ENCODE assay signal across 19 cellular contexts in the genomic region with DNA sequence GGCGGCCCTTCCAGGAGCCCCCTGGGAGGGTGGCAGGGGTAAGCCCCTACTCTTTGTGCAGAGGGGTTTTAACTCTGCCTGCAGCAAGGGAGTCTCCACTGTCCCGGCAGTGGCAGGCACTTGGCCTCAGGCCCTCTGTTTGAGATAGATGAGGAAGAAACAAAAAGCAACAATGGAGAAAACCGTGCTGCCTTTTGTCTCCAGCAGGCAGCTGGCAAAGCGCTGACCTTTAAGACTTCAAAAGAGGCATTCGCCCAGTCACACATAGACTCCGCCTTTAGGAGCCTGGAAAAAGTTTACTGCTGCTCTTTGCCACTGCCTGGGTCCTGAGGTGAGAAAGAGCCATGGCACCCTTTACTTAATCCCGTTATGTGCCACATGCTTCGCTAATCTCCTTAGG.
DNase-seq lines count a peak whose midpoint lies in the region; ATAC-seq and TF ChIP-seq lines count a peak whose summit lies in the region.
"Had no signal": no experiment of that assay in that cellular context is flagged by ENCODE, and none has a peak within 500 bp of the region (broad histone marks: within the 10 kb centered on the region; RNA-seq: fewer than 3 reads in every experiment).

No MANE protein-coding gene starts in this region.

- H3K4me2 ChIP-seq in GM23338: no peak overlapping the region
- peak overlapping the region; percentile 40 for H3K4me2 ChIP-seq in neural progenitor cell

- H3K36me3 Mint-ChIP-seq in GM23338 (ENCODE audit: low read depth): no peaks in the 10 kb centered on the region
- no peaks in the 10 kb centered on the region for H3K36me3 Mint-ChIP-seq in neural progenitor cell
- H3K36me3 Mint-ChIP-seq: IgD-negative memory B cell had no signal

- H3K4me1 ChIP-seq in GM23338 (ENCODE audit: insufficient read depth): peaks cover under 1% of the 10 kb centered on the region; the same call in 1 of the 2 replicates
- H3K4me1 ChIP-seq in neural progenitor cell: peaks cover 17% of the 10 kb centered on the region

- H3K9me3 ChIP-seq in WERI-Rb-1 (ENCODE audit: severe bottlenecking) (no peaks in the 10 kb centered on the region), neural progenitor cell (ENCODE audit: low read depth) (no peaks in the 10 kb centered on the region)

- no peak overlapping the region for H3K9ac ChIP-seq in neural progenitor cell
- H3K9ac ChIP-seq: GM23248 had no signal

- H4K20me1 ChIP-seq in GM23338 (replicated peaks; ENCODE audit: insufficient read depth) (no peaks in the 10 kb centered on the region), neural progenitor cell (ENCODE audit: low read depth) (no peaks in the 10 kb centered on the region)

- H3K4me1 Mint-ChIP-seq in GM23338 (peaks cover 4% of the 10 kb centered on the region; the same call in 2 of the 3 replicates), neural progenitor cell (peaks cover 17% of the 10 kb centered on the region)
- H3K4me1 Mint-ChIP-seq: IgD-negative memory B cell had no signal

- no peaks in the 10 kb centered on the region for H3K36me3 ChIP-seq in GM23338 (ENCODE audit: insufficient read depth)
- no peaks in the 10 kb centered on the region for H3K36me3 ChIP-seq in WERI-Rb-1
- no peaks in the 10 kb centered on the region for H3K36me3 ChIP-seq in neural progenitor cell

- TF ChIP-seq CTCF in GM23338 (conservative IDR thresholded peaks at IDR 0.05; ENCODE audit: low read depth in 2 of 2) (no peak), WERI-Rb-1 (IDR thresholded peaks at IDR 0.05; ENCODE audit: low read depth, low read length) (no peak), neural progenitor cell (IDR thresholded peaks at IDR 0.05) (no peak), foreskin fibroblast (IDR thresholded peaks at IDR 0.05; ENCODE audit: low read depth, low read length) (no peak)

- DNase-seq in DMS53 treated with DMSO at 0.1 percent for 48 hours (lab: John Stamatoyannopoulos, UW; ENCODE audit: unreplicated experiment): peak; percentile 92
- DNase-seq in GM23338 (ENCODE audit: low spot score): no peak
- DNase-seq in WERI-Rb-1: peak; percentile 12
- peak; percentile 56 for DNase-seq in neural progenitor cell (ENCODE audit: low spot score)
- DNase-seq in HCEC 1CT: no peak
- no peak for DNase-seq in foreskin fibroblast
- DNase-seq: AML-193, GM23248, Karpas-422, NCI-H1436 treated with DMSO at 0.1 percent for 48 hours, NCI-H2029, NCI-H226, OCI-M1, SIG-M5 had no signal

- H3K4me3 ChIP-seq in GM23338: no peak overlapping the region
- no peak overlapping the region for H3K4me3 ChIP-seq in WERI-Rb-1 (ENCODE audit: low read depth, low read length)
- H3K4me3 ChIP-seq in neural progenitor cell: no peak overlapping the region
- H3K4me3 ChIP-seq in foreskin fibroblast (ENCODE audit: low read depth in 1 of 2, low read length in 2 of 2): no peak overlapping the region
- H3K4me3 ChIP-seq: GM12878, GM23248 had no signal

- H3K27me3 ChIP-seq in GM23338 (ENCODE audit: insufficient read depth): no peaks in the 10 kb centered on the region
- H3K27me3 ChIP-seq in WERI-Rb-1 (ENCODE audit: insufficient read depth, low read depth, severe bottlenecking): no peaks in the 10 kb centered on the region
- H3K27me3 ChIP-seq in neural progenitor cell: no peaks in the 10 kb centered on the region

- H3K79me2 ChIP-seq in GM23338 (replicated peaks; ENCODE audit: insufficient read depth) (no peaks in the 10 kb centered on the region), neural progenitor cell (ENCODE audit: low read depth) (no peaks in the 10 kb centered on the region)

- H3K27ac Mint-ChIP-seq in GM23338 (no peak overlapping the region), neural progenitor cell (no peak overlapping the region)
- H3K27ac Mint-ChIP-seq: IgD-negative memory B cell had no signal

- H2AFZ ChIP-seq in GM23338 (no peak overlapping the region), neural progenitor cell (replicated peaks) (no peak overlapping the region)
- H2AFZ ChIP-seq: GM23248 had no signal

- H3K27me3 Mint-ChIP-seq in GM23338 (ENCODE audit: insufficient read depth, low read depth, poor library complexity) (peaks cover 6% of the 10 kb centered on the region), neural progenitor cell (ENCODE audit: insufficient read depth, low read depth) (peaks cover 2% of the 10 kb centered on the region)
- H3K27me3 Mint-ChIP-seq: IgD-negative memory B cell had no signal

- H3F3A ChIP-seq in GM23338 (replicated peaks; ENCODE audit: low read depth) (no peaks in the 10 kb centered on the region), neural progenitor cell (ENCODE audit: low read depth) (peaks cover 9% of the 10 kb centered on the region)

- ATAC-seq in GM23338 (peak; percentile 58), HG02981 (IDR thresholded peaks at IDR 0.05; ENCODE audit: unreplicated experiment) (no peak)
- ATAC-seq: GM12878, HCT116 had no signal

- H3K9me3 Mint-ChIP-seq in GM23338 (no peaks in the 10 kb centered on the region), neural progenitor cell (no peaks in the 10 kb centered on the region)

- H3K27ac ChIP-seq in GM23338 (ENCODE audit: low read depth): no peak overlapping the region
- H3K27ac ChIP-seq in WERI-Rb-1: no peak overlapping the region
- H3K27ac ChIP-seq in neural progenitor cell: no peak overlapping the region
- H3K27ac ChIP-seq: C4-2B, GM23248 had no signal

- H3K4me3 Mint-ChIP-seq in GM23338 (no peak overlapping the region), neural progenitor cell (no peak overlapping the region)
- H3K4me3 Mint-ChIP-seq: IgD-negative memory B cell had no signal

- H3K9me2 ChIP-seq in GM23338 (ENCODE audit: insufficient read depth): peaks cover 8% of the 10 kb centered on the region; the same call in 1 of the 2 replicates

TF ChIP-seq in GM23338, 12 proteins besides CTCF, POLR2A, EP300 and RAD21 (continues in another document):
- TF ChIP-seq, protein P1, sequence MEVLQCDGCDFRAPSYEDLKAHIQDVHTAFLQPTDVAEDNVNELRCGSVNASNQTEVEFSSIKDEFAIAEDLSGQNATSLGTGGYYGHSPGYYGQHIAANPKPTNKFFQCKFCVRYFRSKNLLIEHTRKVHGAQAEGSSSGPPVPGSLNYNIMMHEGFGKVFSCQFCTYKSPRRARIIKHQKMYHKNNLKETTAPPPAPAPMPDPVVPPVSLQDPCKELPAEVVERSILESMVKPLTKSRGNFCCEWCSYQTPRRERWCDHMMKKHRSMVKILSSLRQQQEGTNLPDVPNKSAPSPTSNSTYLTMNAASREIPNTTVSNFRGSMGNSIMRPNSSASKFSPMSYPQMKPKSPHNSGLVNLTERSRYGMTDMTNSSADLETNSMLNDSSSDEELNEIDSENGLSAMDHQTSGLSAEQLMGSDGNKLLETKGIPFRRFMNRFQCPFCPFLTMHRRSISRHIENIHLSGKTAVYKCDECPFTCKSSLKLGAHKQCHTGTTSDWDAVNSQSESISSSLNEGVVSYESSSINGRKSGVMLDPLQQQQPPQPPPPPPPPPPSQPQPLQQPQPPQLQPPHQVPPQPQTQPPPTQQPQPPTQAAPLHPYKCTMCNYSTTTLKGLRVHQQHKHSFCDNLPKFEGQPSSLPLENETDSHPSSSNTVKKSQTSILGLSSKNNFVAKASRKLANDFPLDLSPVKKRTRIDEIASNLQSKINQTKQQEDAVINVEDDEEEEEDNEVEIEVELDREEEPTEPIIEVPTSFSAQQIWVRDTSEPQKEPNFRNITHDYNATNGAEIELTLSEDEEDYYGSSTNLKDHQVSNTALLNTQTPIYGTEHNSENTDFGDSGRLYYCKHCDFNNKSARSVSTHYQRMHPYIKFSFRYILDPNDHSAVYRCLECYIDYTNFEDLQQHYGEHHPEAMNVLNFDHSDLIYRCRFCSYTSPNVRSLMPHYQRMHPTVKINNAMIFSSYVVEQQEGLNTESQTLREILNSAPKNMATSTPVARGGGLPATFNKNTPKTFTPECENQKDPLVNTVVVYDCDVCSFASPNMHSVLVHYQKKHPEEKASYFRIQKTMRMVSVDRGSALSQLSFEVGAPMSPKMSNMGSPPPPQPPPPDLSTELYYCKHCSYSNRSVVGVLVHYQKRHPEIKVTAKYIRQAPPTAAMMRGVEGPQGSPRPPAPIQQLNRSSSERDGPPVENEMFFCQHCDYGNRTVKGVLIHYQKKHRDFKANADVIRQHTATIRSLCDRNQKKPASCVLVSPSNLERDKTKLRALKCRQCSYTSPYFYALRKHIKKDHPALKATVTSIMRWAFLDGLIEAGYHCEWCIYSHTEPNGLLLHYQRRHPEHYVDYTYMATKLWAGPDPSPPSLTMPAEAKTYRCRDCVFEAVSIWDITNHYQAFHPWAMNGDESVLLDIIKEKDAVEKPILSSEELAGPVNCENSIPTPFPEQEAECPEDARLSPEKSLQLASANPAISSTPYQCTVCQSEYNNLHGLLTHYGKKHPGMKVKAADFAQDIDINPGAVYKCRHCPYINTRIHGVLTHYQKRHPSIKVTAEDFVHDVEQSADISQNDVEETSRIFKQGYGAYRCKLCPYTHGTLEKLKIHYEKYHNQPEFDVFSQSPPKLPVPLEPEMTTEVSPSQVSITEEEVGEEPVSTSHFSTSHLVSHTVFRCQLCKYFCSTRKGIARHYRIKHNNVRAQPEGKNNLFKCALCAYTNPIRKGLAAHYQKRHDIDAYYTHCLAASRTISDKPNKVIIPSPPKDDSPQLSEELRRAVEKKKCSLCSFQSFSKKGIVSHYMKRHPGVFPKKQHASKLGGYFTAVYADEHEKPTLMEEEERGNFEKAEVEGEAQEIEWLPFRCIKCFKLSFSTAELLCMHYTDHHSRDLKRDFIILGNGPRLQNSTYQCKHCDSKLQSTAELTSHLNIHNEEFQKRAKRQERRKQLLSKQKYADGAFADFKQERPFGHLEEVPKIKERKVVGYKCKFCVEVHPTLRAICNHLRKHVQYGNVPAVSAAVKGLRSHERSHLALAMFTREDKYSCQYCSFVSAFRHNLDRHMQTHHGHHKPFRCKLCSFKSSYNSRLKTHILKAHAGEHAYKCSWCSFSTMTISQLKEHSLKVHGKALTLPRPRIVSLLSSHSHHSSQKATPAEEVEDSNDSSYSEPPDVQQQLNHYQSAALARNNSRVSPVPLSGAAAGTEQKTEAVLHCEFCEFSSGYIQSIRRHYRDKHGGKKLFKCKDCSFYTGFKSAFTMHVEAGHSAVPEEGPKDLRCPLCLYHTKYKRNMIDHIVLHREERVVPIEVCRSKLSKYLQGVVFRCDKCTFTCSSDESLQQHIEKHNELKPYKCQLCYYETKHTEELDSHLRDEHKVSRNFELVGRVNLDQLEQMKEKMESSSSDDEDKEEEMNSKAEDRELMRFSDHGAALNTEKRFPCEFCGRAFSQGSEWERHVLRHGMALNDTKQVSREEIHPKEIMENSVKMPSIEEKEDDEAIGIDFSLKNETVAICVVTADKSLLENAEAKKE (CRISPR knock-in tag; IDR thresholded peaks at IDR 0.05): no peak
- no peak for TF ChIP-seq STAT1 (IDR thresholded peaks at IDR 0.05; ENCODE audit: unreplicated experiment)
- TF ChIP-seq EZH2phosphoT487 (IDR thresholded peaks at IDR 0.05; ENCODE audit: unreplicated experiment): no peak
- no peak for TF ChIP-seq JUNB (IDR thresholded peaks at IDR 0.05; ENCODE audit: unreplicated experiment)
- TF ChIP-seq NANOG (IDR thresholded peaks at IDR 0.05; ENCODE audit: borderline replicate concordance): no peak

Comparison
In these comparisons a context has a peak if more than half of its experiments do, and no peak if none do; other contexts are left out.
1. DNase-seq: peak in DMS53 treated with DMSO at 0.1 percent for 48 hours (single experiment), WERI-Rb-1 (single experiment) and neural progenitor cell (single experiment); none in GM23338 (single experiment), HCEC 1CT (single experiment) and foreskin fibroblast (0 of 2).